In genomic region chr3:127565711-127566110, GRCh38 we compare ENCODE assay signal across 3 cellular contexts.
TF ChIP-seq lines count a peak whose summit lies in the region.

No MANE protein-coding gene starts in this region.

TF ChIP-seq in A549, 52 proteins besides CTCF, POLR2A, EP300 and RAD21:
- TF ChIP-seq, protein P1, sequence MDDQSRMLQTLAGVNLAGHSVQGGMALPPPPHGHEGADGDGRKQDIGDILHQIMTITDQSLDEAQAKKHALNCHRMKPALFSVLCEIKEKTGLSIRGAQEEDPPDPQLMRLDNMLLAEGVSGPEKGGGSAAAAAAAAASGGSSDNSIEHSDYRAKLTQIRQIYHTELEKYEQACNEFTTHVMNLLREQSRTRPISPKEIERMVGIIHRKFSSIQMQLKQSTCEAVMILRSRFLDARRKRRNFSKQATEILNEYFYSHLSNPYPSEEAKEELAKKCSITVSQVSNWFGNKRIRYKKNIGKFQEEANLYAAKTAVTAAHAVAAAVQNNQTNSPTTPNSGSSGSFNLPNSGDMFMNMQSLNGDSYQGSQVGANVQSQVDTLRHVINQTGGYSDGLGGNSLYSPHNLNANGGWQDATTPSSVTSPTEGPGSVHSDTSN (IDR thresholded peaks at IDR 0.05): no peak
- TF ChIP-seq CHD4 (IDR thresholded peaks at IDR 0.05; ENCODE audit: borderline replicate concordance) (no peak), KDM5A (IDR thresholded peaks at IDR 0.05) (no peak), USF2 (IDR thresholded peaks at IDR 0.05) (no peak)
- TF ChIP-seq, protein P2, sequence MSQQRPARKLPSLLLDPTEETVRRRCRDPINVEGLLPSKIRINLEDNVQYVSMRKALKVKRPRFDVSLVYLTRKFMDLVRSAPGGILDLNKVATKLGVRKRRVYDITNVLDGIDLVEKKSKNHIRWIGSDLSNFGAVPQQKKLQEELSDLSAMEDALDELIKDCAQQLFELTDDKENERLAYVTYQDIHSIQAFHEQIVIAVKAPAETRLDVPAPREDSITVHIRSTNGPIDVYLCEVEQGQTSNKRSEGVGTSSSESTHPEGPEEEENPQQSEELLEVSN (IDR thresholded peaks at IDR 0.05; ENCODE audit: borderline replicate concordance, low read depth): no peak

TF ChIP-seq in HCT116, 20 proteins besides CTCF, POLR2A, EP300 and RAD21:
- TF ChIP-seq REST (IDR thresholded peaks at IDR 0.05; ENCODE audit: low read depth): no peak
- TF ChIP-seq TCF7L2 (IDR thresholded peaks at IDR 0.05; ENCODE audit: borderline replicate concordance, extremely low read depth, insufficient read depth, insufficient read length): no peak
- TF ChIP-seq CBX3 (IDR thresholded peaks at IDR 0.05; ENCODE audit: low read depth): no peak
- TF ChIP-seq POLR2AphosphoS5 (IDR thresholded peaks at IDR 0.05; ENCODE audit: low read depth, low read length): no peak
- TF ChIP-seq SP1 (IDR thresholded peaks at IDR 0.05; ENCODE audit: low read depth): no peak
- no peak for TF ChIP-seq ZNF274 (IDR thresholded peaks at IDR 0.05; ENCODE audit: low read depth, low read length)
- TF ChIP-seq EZH2 (IDR thresholded peaks at IDR 0.05): no peak
- TF ChIP-seq ELF1 (IDR thresholded peaks at IDR 0.05; ENCODE audit: borderline replicate concordance, low read depth): no peak
- TF ChIP-seq, protein P3, sequence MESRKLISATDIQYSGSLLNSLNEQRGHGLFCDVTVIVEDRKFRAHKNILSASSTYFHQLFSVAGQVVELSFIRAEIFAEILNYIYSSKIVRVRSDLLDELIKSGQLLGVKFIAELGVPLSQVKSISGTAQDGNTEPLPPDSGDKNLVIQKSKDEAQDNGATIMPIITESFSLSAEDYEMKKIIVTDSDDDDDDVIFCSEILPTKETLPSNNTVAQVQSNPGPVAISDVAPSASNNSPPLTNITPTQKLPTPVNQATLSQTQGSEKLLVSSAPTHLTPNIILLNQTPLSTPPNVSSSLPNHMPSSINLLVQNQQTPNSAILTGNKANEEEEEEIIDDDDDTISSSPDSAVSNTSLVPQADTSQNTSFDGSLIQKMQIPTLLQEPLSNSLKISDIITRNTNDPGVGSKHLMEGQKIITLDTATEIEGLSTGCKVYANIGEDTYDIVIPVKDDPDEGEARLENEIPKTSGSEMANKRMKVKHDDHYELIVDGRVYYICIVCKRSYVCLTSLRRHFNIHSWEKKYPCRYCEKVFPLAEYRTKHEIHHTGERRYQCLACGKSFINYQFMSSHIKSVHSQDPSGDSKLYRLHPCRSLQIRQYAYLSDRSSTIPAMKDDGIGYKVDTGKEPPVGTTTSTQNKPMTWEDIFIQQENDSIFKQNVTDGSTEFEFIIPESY (IDR thresholded peaks at IDR 0.05; ENCODE audit: extremely low read depth, insufficient replicate concordance, low read length): no peak
- no peak for TF ChIP-seq SRF (IDR thresholded peaks at IDR 0.05; ENCODE audit: low read depth)

TF ChIP-seq in SK-N-SH, 30 proteins besides CTCF, POLR2A, EP300 and RAD21:
- TF ChIP-seq USF1 (IDR thresholded peaks at IDR 0.05; ENCODE audit: borderline replicate concordance, low read depth) (peak; percentile 38; the same call in 1 of the 2 replicates), RCOR1 (IDR thresholded peaks at IDR 0.05; ENCODE audit: low read length) (no peak)
